16 cellular contexts compared by ENCODE assay signal in genomic region chr1:61807606-61808005, GRCh38.
DNase-seq lines count a peak whose midpoint lies in the region; TF ChIP-seq lines count a peak whose summit lies in the region.
"Had no signal": no experiment of that assay in that cellular context is flagged by ENCODE, and none has a peak within 500 bp of the region (broad histone marks: within the 10 kb centered on the region; RNA-seq: fewer than 3 reads in every experiment).

No MANE protein-coding gene starts in this region.

- no peak overlapping the region for H3K4me2 ChIP-seq in OCI-LY7 (ENCODE audit: low read length)

- CTCF ChIA-PET in activated CD4-positive, alpha-beta T cell treated with anti-CD3 and anti-CD28 coated beads, Interleukin-2, amount 10 ng/mL, durations not matched to agents 7 days and 5 days (lab: Charles Lee), result no interaction called here
- CTCF ChIA-PET in OCI-LY7 (lab: Charles Lee; ENCODE audit: unreplicated experiment), result no interaction called here
- CTCF ChIA-PET in activated CD4-positive, alpha-beta memory T cell treated with anti-CD3 and anti-CD28 coated beads for 36 hours (lab: Charles Lee), result no interaction called here

- TF ChIP-seq CTCF in AG10803 (conservative IDR thresholded peaks at IDR 0.05; ENCODE audit: low read length), result no peak
- TF ChIP-seq CTCF in HFF-Myc (IDR thresholded peaks at IDR 0.05; ENCODE audit: low read depth, low read length, missing control alignments), result no peak
- no peak for TF ChIP-seq CTCF in fibroblast of mammary gland (conservative IDR thresholded peaks at IDR 0.05; ENCODE audit: control insufficient read depth, insufficient read depth, low read depth, low read length)
- no peak for TF ChIP-seq CTCF in OCI-LY7 (conservative IDR thresholded peaks at IDR 0.05; ENCODE audit: low read length)

- H3K9me2 ChIP-seq in OCI-LY7 (ENCODE audit: insufficient read depth, low read length), result no peaks in the 10 kb centered on the region

- POLR2A ChIA-PET in activated CD4-positive, alpha-beta T cell treated with anti-CD3 and anti-CD28 coated beads, Interleukin-2, amount 10 ng/mL, durations not matched to agents 7 days and 5 days (lab: Charles Lee), result no interaction called here
- POLR2A ChIA-PET in OCI-LY7 (lab: Charles Lee), result interaction anchor here (0.6 to 1.6 kb wide), 3 partner anchors 9 to 34 kb away, joined by 3 to 7 read pairs (median 3); no protein-coding TSS in a partner anchor
- POLR2A ChIA-PET in activated CD4-positive, alpha-beta memory T cell treated with anti-CD3 and anti-CD28 coated beads for 36 hours (lab: Charles Lee), result no interaction called here

- no peaks in the 10 kb centered on the region for H3K36me3 ChIP-seq in OCI-LY7 (ENCODE audit: insufficient read depth, low read length)

- no peak overlapping the region for H2AFZ ChIP-seq in OCI-LY7 (ENCODE audit: low read length)

- no peaks in the 10 kb centered on the region for H4K20me1 ChIP-seq in OCI-LY7 (ENCODE audit: insufficient read depth, low read length)

- no peaks in the 10 kb centered on the region for H3K9me3 ChIP-seq in OCI-LY7 (ENCODE audit: low read length)

- H3K4me1 ChIP-seq in OCI-LY7 (ENCODE audit: insufficient read depth, low read length, poor library complexity, severe bottlenecking), result no peaks in the 10 kb centered on the region

- no TSS peak for BruUV-seq in OCI-LY7 (replicated peaks; lab: Mats Ljungman, UMichigan)

- intact Hi-C loops in OCI-LY7 (cut with micrococcal nuclease; ENCODE audit: unreplicated experiment), result no loop called here
- intact Hi-C loops in activated CD4-positive, alpha-beta memory T cell treated with anti-CD3 and anti-CD28 coated beads for 36 hours (cut with micrococcal nuclease), result no loop called here

- H3K79me2 ChIP-seq in OCI-LY7 (ENCODE audit: insufficient read depth, low read depth, low read length), result no peaks in the 10 kb centered on the region

- no peaks in the 10 kb centered on the region for H3K4me1 Mint-ChIP-seq in activated CD4-positive, alpha-beta T cell treated with anti-CD3 and anti-CD28 coated beads, Interleukin-2, amount 10 ng/mL, durations not matched to agents 7 days and 5 days
- no peaks in the 10 kb centered on the region for H3K4me1 Mint-ChIP-seq in activated CD4-positive, alpha-beta memory T cell treated with anti-CD3 and anti-CD28 coated beads for 36 hours (ENCODE audit: low read depth)
- H3K4me1 Mint-ChIP-seq: B cell; CD4-positive, alpha-beta memory T cell; H9 had no signal

- H3K27me3 Mint-ChIP-seq in activated CD4-positive, alpha-beta T cell treated with anti-CD3 and anti-CD28 coated beads, Interleukin-2, amount 10 ng/mL, durations not matched to agents 7 days and 5 days, result no peaks in the 10 kb centered on the region
- no peaks in the 10 kb centered on the region for H3K27me3 Mint-ChIP-seq in activated CD4-positive, alpha-beta memory T cell treated with anti-CD3 and anti-CD28 coated beads for 36 hours
- H3K27me3 Mint-ChIP-seq: B cell; CD4-positive, alpha-beta memory T cell had no signal

- no peak overlapping the region for H3K27ac Mint-ChIP-seq in activated CD4-positive, alpha-beta T cell treated with anti-CD3 and anti-CD28 coated beads, Interleukin-2, amount 10 ng/mL, durations not matched to agents 7 days and 5 days
- no peak overlapping the region for H3K27ac Mint-ChIP-seq in activated CD4-positive, alpha-beta memory T cell treated with anti-CD3 and anti-CD28 coated beads for 36 hours
- H3K27ac Mint-ChIP-seq: B cell; CD4-positive, alpha-beta memory T cell; H9 had no signal

- DNase-seq in AG10803 (ENCODE audit: low read depth), result peak; percentile 49
- DNase-seq in HFF-Myc (ENCODE audit: extremely low read depth, low read depth), result peak; percentile 20
- DNase-seq in fibroblast of mammary gland (ENCODE audit: low read depth), result peak; percentile 11
- DNase-seq in stromal cell of bone marrow (ENCODE audit: low read depth), result peak; percentile 10
- no peak for DNase-seq in activated CD4-positive, alpha-beta T cell treated with anti-CD3 and anti-CD28 coated beads, Interleukin-2, amount 10 ng/mL, durations not matched to agents 7 days and 5 days
- DNase-seq in OCI-LY7 (ENCODE audit: low spot score), result no peak
- no peak for DNase-seq in activated CD4-positive, alpha-beta memory T cell treated with anti-CD3 and anti-CD28 coated beads for 36 hours
- DNase-seq: CD4-positive, alpha-beta memory T cell; DMS79; GF-D8; GOT3; H9; Karpas-422 had no signal

- no peak overlapping the region for H3K27ac ChIP-seq in OCI-LY7 (ENCODE audit: low read depth, low read length, poor library complexity, severe bottlenecking)
- H3K27ac ChIP-seq: C4-2B had no signal

- H3K9me3 Mint-ChIP-seq in activated CD4-positive, alpha-beta T cell treated with anti-CD3 and anti-CD28 coated beads, Interleukin-2, amount 10 ng/mL, durations not matched to agents 7 days and 5 days, result no peaks in the 10 kb centered on the region
- no peaks in the 10 kb centered on the region for H3K9me3 Mint-ChIP-seq in activated CD4-positive, alpha-beta memory T cell treated with anti-CD3 and anti-CD28 coated beads for 36 hours
- H3K9me3 Mint-ChIP-seq: CD4-positive, alpha-beta memory T cell; H9 had no signal

- peaks cover 4% of the 10 kb centered on the region for H3K36me3 Mint-ChIP-seq in activated CD4-positive, alpha-beta T cell treated with anti-CD3 and anti-CD28 coated beads, Interleukin-2, amount 10 ng/mL, durations not matched to agents 7 days and 5 days (ENCODE audit: low read depth)
- H3K36me3 Mint-ChIP-seq in activated CD4-positive, alpha-beta memory T cell treated with anti-CD3 and anti-CD28 coated beads for 36 hours, result peaks cover 18% of the 10 kb centered on the region

- H3K4me3 ChIP-seq in AG10803 (ENCODE audit: low read length) (no peak overlapping the region), HFF-Myc (replicated peaks; ENCODE audit: low read depth, low read length) (no peak overlapping the region), fibroblast of mammary gland (ENCODE audit: control insufficient read depth, low read depth, low read length) (no peak overlapping the region), OCI-LY7 (ENCODE audit: low read depth, low read length, poor library complexity, severe bottlenecking) (no peak overlapping the region)
- H3K4me3 ChIP-seq: K562 had no signal

- no peak overlapping the region for H3K4me3 Mint-ChIP-seq in activated CD4-positive, alpha-beta T cell treated with anti-CD3 and anti-CD28 coated beads, Interleukin-2, amount 10 ng/mL, durations not matched to agents 7 days and 5 days
- no peak overlapping the region for H3K4me3 Mint-ChIP-seq in activated CD4-positive, alpha-beta memory T cell treated with anti-CD3 and anti-CD28 coated beads for 36 hours
- H3K4me3 Mint-ChIP-seq: B cell; CD4-positive, alpha-beta memory T cell; H9 had no signal

Comparison
In these comparisons a context has a peak if more than half of its experiments do, and no peak if none do; other contexts are left out.
1. DNase-seq: peak in AG10803 (single experiment), HFF-Myc (single experiment), fibroblast of mammary gland (single experiment) and stromal cell of bone marrow (single experiment); none in activated CD4-positive, alpha-beta T cell treated with anti-CD3 and anti-CD28 coated beads, Interleukin-2, amount 10 ng/mL, durations not matched to agents 7 days and 5 days (single experiment), OCI-LY7 (single experiment) and activated CD4-positive, alpha-beta memory T cell treated with anti-CD3 and anti-CD28 coated beads for 36 hours (single experiment).